ENCODE assay signal across 24 cellular contexts in the genomic region with DNA sequence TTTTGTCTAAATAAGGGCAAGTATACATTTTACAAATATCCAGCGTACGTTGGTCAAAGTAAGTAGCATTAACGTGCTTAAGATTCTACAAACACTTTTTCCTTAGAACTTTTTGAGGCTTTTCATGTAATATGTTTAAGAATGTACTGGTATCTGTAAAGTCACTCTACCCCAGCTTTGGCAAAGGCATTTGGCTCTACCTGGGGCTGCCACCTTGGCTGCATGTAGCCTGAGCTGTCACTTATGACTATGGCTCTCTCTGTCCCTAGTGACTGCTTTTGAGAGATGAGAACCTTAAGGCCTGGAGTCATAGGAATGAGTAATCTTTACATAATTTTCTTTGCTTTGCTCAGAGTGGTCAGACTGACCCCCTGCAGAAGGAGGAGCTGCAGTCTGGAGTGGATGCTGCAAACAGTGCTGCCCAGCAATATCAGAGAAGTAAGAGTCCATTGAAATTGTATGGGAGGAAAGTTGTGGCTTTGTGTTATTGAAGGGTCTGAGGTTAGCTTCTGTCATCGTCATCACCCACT.
DNase-seq lines count a peak whose midpoint lies in the region; ATAC-seq and TF ChIP-seq lines count a peak whose summit lies in the region.
"Had no signal": no experiment of that assay in that cellular context is flagged by ENCODE, and none has a peak within 500 bp of the region (broad histone marks: within the 10 kb centered on the region; RNA-seq: fewer than 3 reads in every experiment).

No MANE protein-coding gene starts in this region.

- POLR2A ChIA-PET in activated CD4-positive, alpha-beta T cell treated with anti-CD3 and anti-CD28 coated beads for 36 hours (lab: Charles Lee), result interaction anchor here (0.6 kb wide), 2 partner anchors 118 to 478 kb away, joined by 3 to 6 read pairs; no protein-coding TSS in a partner anchor
- POLR2A ChIA-PET in activated CD8-positive, alpha-beta T cell treated with anti-CD3 and anti-CD28 coated beads, Interleukin-2, amount 10 ng/mL, durations not matched to agents 7 days and 5 days (lab: Charles Lee), result interaction anchor here (0.6 to 1.2 kb wide), 3 partner anchors 26 to 1206 kb away, joined by 3 to 4 read pairs (median 4); a partner anchor contains a TSS

- no peak for ATAC-seq in activated CD4-positive, alpha-beta T cell treated with anti-CD3 and anti-CD28 coated beads for 36 hours
- peak; percentile 51 for ATAC-seq in activated CD8-positive, alpha-beta T cell treated with anti-CD3 and anti-CD28 coated beads, Interleukin-2, amount 10 ng/mL, durations not matched to agents 7 days and 5 days
- ATAC-seq in GM21723 (IDR thresholded peaks at IDR 0.05; ENCODE audit: unreplicated experiment), result no peak
- ATAC-seq: body of pancreas, heart left ventricle had no signal

- no peaks in the 10 kb centered on the region for H3K9me3 ChIP-seq in colonic mucosa
- H3K9me3 ChIP-seq: BLaER1, body of pancreas, esophagus muscularis mucosa, heart left ventricle, spleen, thyroid gland had no signal

- H3K36me3 ChIP-seq in colonic mucosa, result peaks cover 25% of the 10 kb centered on the region

- H3K4me3 ChIP-seq in colonic mucosa, result no peak overlapping the region
- H3K4me3 ChIP-seq: BLaER1, body of pancreas, esophagus muscularis mucosa, heart left ventricle, spleen, thyroid gland had no signal

- intact Hi-C loops in activated CD4-positive, alpha-beta T cell treated with anti-CD3 and anti-CD28 coated beads for 36 hours (cut with DNase I, micrococcal nuclease), result no loop called here
- intact Hi-C loops in colonic mucosa (cut with DNase I), result no loop called here

- H3K27ac ChIP-seq in substantia nigra (ENCODE audit: low read depth, low read length, poor library complexity, severe bottlenecking) (peak overlapping the region; percentile 18), colonic mucosa (no peak overlapping the region)
- H3K27ac ChIP-seq: BLaER1, body of pancreas, esophagus muscularis mucosa, heart left ventricle, spleen, thyroid gland, VCaP had no signal

- CTCF ChIA-PET in activated CD4-positive, alpha-beta T cell treated with anti-CD3 and anti-CD28 coated beads for 36 hours (lab: Charles Lee), result interaction anchor here (0.7 to 2.2 kb wide), 5 partner anchors 11 to 147 kb away, joined by 4 to 8 read pairs (median 5); no protein-coding TSS in a partner anchor
- CTCF ChIA-PET in activated CD8-positive, alpha-beta T cell treated with anti-CD3 and anti-CD28 coated beads, Interleukin-2, amount 10 ng/mL, durations not matched to agents 7 days and 5 days (lab: Charles Lee), result interaction anchor here (0.9 to 3.5 kb wide), 8 partner anchors 9 to 156 kb away, joined by 3 to 32 read pairs (median 3); no protein-coding TSS in a partner anchor

- no peaks in the 10 kb centered on the region for H3K27me3 Mint-ChIP-seq in activated CD4-positive, alpha-beta T cell treated with anti-CD3 and anti-CD28 coated beads for 36 hours
- H3K27me3 Mint-ChIP-seq in activated CD8-positive, alpha-beta T cell treated with anti-CD3 and anti-CD28 coated beads, Interleukin-2, amount 10 ng/mL, durations not matched to agents 7 days and 5 days (ENCODE audit: low read depth), result no peaks in the 10 kb centered on the region
- H3K27me3 Mint-ChIP-seq: naive B cell had no signal

- no peaks in the 10 kb centered on the region for H3K4me1 ChIP-seq in colonic mucosa
- H3K4me1 ChIP-seq: BLaER1, body of pancreas, spleen had no signal

- DNase-seq in activated CD4-positive, alpha-beta T cell treated with anti-CD3 and anti-CD28 coated beads for 36 hours, result no peak
- DNase-seq in activated CD4-positive, alpha-beta T cell treated with anti-CD3 and anti-CD28 coated beads for 48 hours, result no peak
- DNase-seq in activated CD8-positive, alpha-beta T cell treated with anti-CD3 and anti-CD28 coated beads, Interleukin-2, amount 10 ng/mL, durations not matched to agents 7 days and 5 days, result no peak
- peak; percentile 8 for DNase-seq in glomerular visceral epithelial cell (ENCODE audit: extremely low spot score)
- DNase-seq in substantia nigra (lab: John Stamatoyannopoulos, UW), result no peak
- no peak for DNase-seq in colonic mucosa
- no peak for DNase-seq in activated naive CD4-positive, alpha-beta T cell treated with Interleukin-2 at 50 U/mL for 16 hours
- DNase-seq: 8988T, activated gamma-delta T cell treated with Interleukin-2 at 50 U/mL for 16 hours, body of pancreas, DMS 273 treated with DMSO at 0.1 percent for 48 hours, H7, heart left ventricle, Kasumi-1, mammary epithelial cell, naive B cell, NCI-H1105 treated with DMSO at 0.1 percent for 48 hours, NCI-H2171 treated with DMSO at 0.1 percent for 48 hours, spleen, thyroid gland had no signal

- H3K36me3 Mint-ChIP-seq in activated CD4-positive, alpha-beta T cell treated with anti-CD3 and anti-CD28 coated beads for 36 hours (ENCODE audit: low read depth), result peaks cover 53% of the 10 kb centered on the region
- peaks cover 73% of the 10 kb centered on the region for H3K36me3 Mint-ChIP-seq in activated CD8-positive, alpha-beta T cell treated with anti-CD3 and anti-CD28 coated beads, Interleukin-2, amount 10 ng/mL, durations not matched to agents 7 days and 5 days (ENCODE audit: low read depth)

- H3K9me3 Mint-ChIP-seq in activated CD4-positive, alpha-beta T cell treated with anti-CD3 and anti-CD28 coated beads for 36 hours (ENCODE audit: low read depth), result no peaks in the 10 kb centered on the region
- H3K9me3 Mint-ChIP-seq in activated CD8-positive, alpha-beta T cell treated with anti-CD3 and anti-CD28 coated beads, Interleukin-2, amount 10 ng/mL, durations not matched to agents 7 days and 5 days (ENCODE audit: insufficient read depth), result no peaks in the 10 kb centered on the region

- H3K4me3 Mint-ChIP-seq in activated CD4-positive, alpha-beta T cell treated with anti-CD3 and anti-CD28 coated beads for 36 hours, result no peak overlapping the region
- H3K4me3 Mint-ChIP-seq in activated CD8-positive, alpha-beta T cell treated with anti-CD3 and anti-CD28 coated beads, Interleukin-2, amount 10 ng/mL, durations not matched to agents 7 days and 5 days, result no peak overlapping the region
- H3K4me3 Mint-ChIP-seq: naive B cell had no signal

- H3K9ac ChIP-seq in colonic mucosa (ENCODE audit: low read depth in 2 of 2, low read length in 2 of 2), result no peak overlapping the region
- H3K9ac ChIP-seq: BLaER1 had no signal

- no peak for TF ChIP-seq CTCF in colonic mucosa (IDR thresholded peaks at IDR 0.05)

- H3K4me1 Mint-ChIP-seq in activated CD4-positive, alpha-beta T cell treated with anti-CD3 and anti-CD28 coated beads for 36 hours, result no peaks in the 10 kb centered on the region
- H3K4me1 Mint-ChIP-seq in activated CD8-positive, alpha-beta T cell treated with anti-CD3 and anti-CD28 coated beads, Interleukin-2, amount 10 ng/mL, durations not matched to agents 7 days and 5 days (ENCODE audit: low read depth), result peaks cover 11% of the 10 kb centered on the region

- peak overlapping the region; percentile 38 for H3K27ac Mint-ChIP-seq in activated CD4-positive, alpha-beta T cell treated with anti-CD3 and anti-CD28 coated beads for 36 hours
- H3K27ac Mint-ChIP-seq in activated CD8-positive, alpha-beta T cell treated with anti-CD3 and anti-CD28 coated beads, Interleukin-2, amount 10 ng/mL, durations not matched to agents 7 days and 5 days, result peak overlapping the region; percentile 32

- H3K27me3 ChIP-seq in colonic mucosa, result no peaks in the 10 kb centered on the region
- H3K27me3 ChIP-seq: BLaER1, body of pancreas, esophagus muscularis mucosa, heart left ventricle, spleen, thyroid gland had no signal
